1 cellular context compared by ENCODE assay signal in the genomic region with DNA sequence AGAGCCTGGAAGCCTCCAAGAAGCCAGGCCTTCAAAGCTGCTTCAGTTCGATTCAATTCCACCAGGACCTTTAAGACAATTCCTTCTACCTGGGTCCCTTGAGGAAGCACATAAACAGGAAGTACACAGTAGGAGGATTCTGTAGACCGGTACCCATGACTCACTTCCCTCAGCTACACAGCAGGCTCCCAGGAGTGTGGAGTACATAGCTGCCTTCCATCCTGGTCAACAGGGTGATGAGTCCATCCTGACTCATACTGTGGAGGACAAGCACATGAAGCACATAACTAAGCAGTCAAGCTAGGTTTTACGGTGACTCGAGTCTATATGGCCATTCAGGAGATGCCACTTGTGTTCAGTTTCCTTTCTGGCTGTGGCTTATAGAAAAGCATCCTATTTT.
TF ChIP-seq lines count a peak whose summit lies in the region.

No MANE protein-coding gene starts in this region.

TF ChIP-seq in GM23338, 12 proteins besides CTCF, POLR2A, EP300 and RAD21 (continued from another document):
- no peak for TF ChIP-seq ZNF462 (CRISPR knock-in tag; IDR thresholded peaks at IDR 0.05)
